Comparison of ENCODE assay signal across 1 cellular context in the genomic region with DNA sequence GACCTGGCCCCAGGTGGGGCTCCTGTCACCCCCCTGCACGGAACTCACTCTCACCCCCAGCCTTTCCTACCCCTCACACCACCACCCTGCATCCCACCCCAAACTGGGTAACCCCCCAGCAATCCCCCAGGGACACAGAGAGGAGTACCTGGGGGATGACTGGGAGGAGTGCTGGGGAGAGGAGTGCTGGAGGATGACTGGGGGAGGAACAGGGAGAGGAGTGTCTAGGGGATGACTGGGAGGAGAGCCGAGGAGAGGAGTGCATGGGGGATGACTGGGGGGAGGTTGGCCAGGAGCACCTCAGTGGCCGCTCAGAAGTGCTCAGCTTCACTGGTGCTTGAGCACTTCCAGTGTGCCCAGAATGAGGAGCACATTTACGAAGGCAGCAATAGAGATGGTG.
A peak's percentile ranks its signal among the peaks of the same experiment; 100 is the strongest.
TF ChIP-seq lines count a peak whose summit lies in the region.

No MANE protein-coding gene starts in this region.

TF ChIP-seq in K562, 482 proteins besides CTCF, POLR2A, EP300 and RAD21 (continued from another document):
- peak; percentile 69 for TF ChIP-seq ZNF263 (CRISPR knock-in tag; IDR thresholded peaks at IDR 0.05; ENCODE audit: borderline replicate concordance)
